Comparison of ENCODE assay signal across 11 cellular contexts in the genomic region with DNA sequence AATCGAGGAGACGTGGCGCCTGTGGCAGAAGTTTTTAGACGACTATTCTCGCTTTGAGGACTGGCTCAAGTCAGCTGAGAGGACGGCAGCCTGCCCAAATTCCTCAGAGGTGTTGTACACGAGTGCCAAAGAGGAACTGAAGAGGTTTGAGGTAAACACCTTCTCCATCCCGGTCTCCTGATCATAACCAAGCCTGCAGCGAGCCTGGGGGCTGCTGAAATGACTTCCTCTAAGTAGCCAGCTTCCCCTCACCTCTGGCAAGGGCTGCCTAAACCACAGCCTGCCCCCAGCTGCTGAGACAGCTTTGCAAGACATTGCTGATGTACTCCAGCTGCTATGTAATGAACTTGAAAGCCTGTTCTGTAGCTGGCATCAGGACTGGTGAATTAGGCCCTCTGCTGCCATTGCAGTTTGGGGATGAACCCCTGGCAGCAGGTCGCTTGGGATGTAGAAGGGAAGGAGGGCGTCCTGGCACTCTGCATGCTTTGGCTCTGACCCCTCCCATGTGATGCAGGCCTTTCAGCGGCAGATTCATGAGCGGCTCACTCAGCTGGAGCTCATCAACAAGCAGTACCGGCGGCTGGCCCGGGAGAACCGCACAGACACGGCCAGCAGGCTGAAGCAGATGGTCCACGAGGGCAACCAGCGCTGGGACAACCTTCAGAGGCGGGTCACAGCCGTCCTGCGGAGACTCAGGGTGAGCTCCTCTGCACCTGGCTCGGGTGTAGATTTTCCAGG.
A peak's percentile ranks its signal among the peaks of the same experiment; 100 is the strongest.
DNase-seq lines count a peak whose midpoint lies in the region; ATAC-seq and TF ChIP-seq lines count a peak whose summit lies in the region.
"Had no signal": no experiment of that assay in that cellular context is flagged by ENCODE, and none has a peak within 500 bp of the region (broad histone marks: within the 10 kb centered on the region; RNA-seq: fewer than 3 reads in every experiment).

No MANE protein-coding gene starts in this region.

- H3K9me3 ChIP-seq in H9 (ENCODE audit: control insufficient read depth, low read depth, low read length) (no peaks in the 10 kb centered on the region), WERI-Rb-1 (ENCODE audit: severe bottlenecking) (no peaks in the 10 kb centered on the region)

- H2BK20ac ChIP-seq in H9 (ENCODE audit: low read depth, low read length, poor library complexity, severe bottlenecking), result no peak overlapping the region

- no peak for ATAC-seq in HG03354 (IDR thresholded peaks at IDR 0.05; ENCODE audit: poor library complexity, severe bottlenecking, unreplicated experiment)
- ATAC-seq: activated CD8-positive, alpha-beta T cell treated with anti-CD3 and anti-CD28 coated beads for 36 hours had no signal

- no peak overlapping the region for H3K4ac ChIP-seq in H9 (ENCODE audit: low read depth, low read length)

- H3K4me2 ChIP-seq in H9 (ENCODE audit: insufficient read depth, insufficient read length, low read length), result no peak overlapping the region

- H3K36me3 ChIP-seq in WERI-Rb-1, result peaks cover 70% of the 10 kb centered on the region

- H3K79me1 ChIP-seq in H9 (ENCODE audit: insufficient read depth, low read depth, low read length, poor library complexity, severe bottlenecking), result no peaks in the 10 kb centered on the region

- no peak overlapping the region for H3K23ac ChIP-seq in H9 (ENCODE audit: insufficient read length, low read depth, low read length)

- no peak overlapping the region for H3T11ph ChIP-seq in H9 (ENCODE audit: low read length)

- no peak overlapping the region for H3K18ac ChIP-seq in H9 (ENCODE audit: insufficient read length, low read depth, low read length)

- no peaks in the 10 kb centered on the region for H3K27me3 Mint-ChIP-seq in H9 (ENCODE audit: low read depth)
- H3K27me3 Mint-ChIP-seq: activated CD8-positive, alpha-beta T cell treated with anti-CD3 and anti-CD28 coated beads for 36 hours had no signal

- H2BK5ac ChIP-seq in H9 (ENCODE audit: insufficient read length, low read length), result no peak overlapping the region

- H3K4me3 ChIP-seq in WERI-Rb-1 (ENCODE audit: low read depth, low read length), result no peak overlapping the region
- H3K4me3 ChIP-seq: dorsolateral prefrontal cortex had no signal

- no peaks in the 10 kb centered on the region for H3K9me3 Mint-ChIP-seq in H9
- H3K9me3 Mint-ChIP-seq: activated CD8-positive, alpha-beta T cell treated with anti-CD3 and anti-CD28 coated beads for 36 hours had no signal

- H3K27ac Mint-ChIP-seq in H9, result peak overlapping the region; percentile 44 to 55 (median 47); a peak in 2 of 7 replicates
- H3K27ac Mint-ChIP-seq: activated CD8-positive, alpha-beta T cell treated with anti-CD3 and anti-CD28 coated beads for 36 hours had no signal

- no peak overlapping the region for H4K5ac ChIP-seq in H9 (ENCODE audit: insufficient read length, low read depth, low read length)

- no peak overlapping the region for H2BK12ac ChIP-seq in H9 (ENCODE audit: insufficient read length, low read depth, low read length)

- H3K27ac ChIP-seq in H9 (ENCODE audit: insufficient read length, low read depth, low read length) (no peak overlapping the region), WERI-Rb-1 (peak overlapping the region; percentile 24; the same call in 1 of the 2 replicates)

- no peaks in the 10 kb centered on the region for H3K23me2 ChIP-seq in H9 (ENCODE audit: insufficient read length, low read depth, low read length, poor library complexity, severe bottlenecking)

- no peaks in the 10 kb centered on the region for H4K20me1 ChIP-seq in H9 (ENCODE audit: control insufficient read depth, insufficient read depth, insufficient read length)

- no peak overlapping the region for H2AFZ ChIP-seq in H9 (ENCODE audit: low read length)

- H3K4me1 Mint-ChIP-seq in H9, result peaks cover 8% of the 10 kb centered on the region in 2 experiments

- H3K27me3 ChIP-seq in H9 (ENCODE audit: insufficient read depth, low read length), result no peaks in the 10 kb centered on the region
- H3K27me3 ChIP-seq in WERI-Rb-1 (ENCODE audit: insufficient read depth, low read depth, severe bottlenecking), result no peaks in the 10 kb centered on the region
- H3K27me3 ChIP-seq: dorsolateral prefrontal cortex had no signal

- peaks cover 38 to 63% (median 55%) of the 10 kb centered on the region in 3 experiments; a peak in 6 of 7 replicates for H3K36me3 Mint-ChIP-seq in H9 (ENCODE audit: insufficient read depth in 1 of 3, low read depth in 3 of 3)

- no peaks in the 10 kb centered on the region for H3K79me2 ChIP-seq in H9 (ENCODE audit: insufficient read depth, low read length)

- H2AK5ac ChIP-seq in H9 (ENCODE audit: insufficient read length, low read length), result no peak overlapping the region

- no peak overlapping the region for H4K91ac ChIP-seq in H9 (ENCODE audit: insufficient read length, low read depth, low read length)

- no peak overlapping the region for H3K9ac ChIP-seq in H9 (ENCODE audit: extremely low read depth, insufficient read length, low read length)

- WGBS in H9 (ENCODE audit: extremely low coverage, insufficient read length, low lambda C conversion rate), result no CpG with 5 or more reads among the region's 24 CpGs

- no peak overlapping the region for H4K8ac ChIP-seq in H9 (replicated peaks; ENCODE audit: insufficient read length, low read depth, low read length)

- H3K56ac ChIP-seq in H9 (ENCODE audit: insufficient read length, low read depth, low read length), result no peak overlapping the region

- no peak overlapping the region for H3K4me3 Mint-ChIP-seq in H9
- H3K4me3 Mint-ChIP-seq: activated CD8-positive, alpha-beta T cell treated with anti-CD3 and anti-CD28 coated beads for 36 hours had no signal

- no peak overlapping the region for H2BK15ac ChIP-seq in H9 (ENCODE audit: low read depth, low read length)

- TF ChIP-seq CTCF in H9 (conservative IDR thresholded peaks at IDR 0.05) (no peak), WERI-Rb-1 (IDR thresholded peaks at IDR 0.05; ENCODE audit: low read depth, low read length) (no peak)

- no peak overlapping the region for H3K14ac ChIP-seq in H9 (ENCODE audit: insufficient read depth, low read length)

- H2BK120ac ChIP-seq in H9 (ENCODE audit: low read depth, low read length, poor library complexity, severe bottlenecking), result no peak overlapping the region

- H3K4me1 ChIP-seq in H9 (ENCODE audit: insufficient read depth, low read length), result no peaks in the 10 kb centered on the region

- DNase-seq in GM03348 (ENCODE audit: low spot score), result peak; percentile 52
- DNase-seq in H9, result no peak
- peak; percentile 73 for DNase-seq in WERI-Rb-1
- DNase-seq in midbrain (lab: John Stamatoyannopoulos, UW), result peak; percentile 17
- no peak for DNase-seq in NCI-H2081 treated with DMSO at 0.1 percent for 48 hours (lab: John Stamatoyannopoulos, UW)
- DNase-seq in SK-N-DZ (ENCODE audit: low spot score), result no peak
- DNase-seq in NCI-H82 treated with DMSO at 0.1 percent for 48 hours (lab: John Stamatoyannopoulos, UW; ENCODE audit: unreplicated experiment), result no peak
- DNase-seq: activated CD8-positive, alpha-beta T cell treated with anti-CD3 and anti-CD28 coated beads for 36 hours; NCI-H748 treated with DMSO at 0.1 percent for 48 hours had no signal

Comparison
In these comparisons a context has a peak if more than half of its experiments do, and no peak if none do; other contexts are left out.
1. DNase-seq: peak in GM03348 (single experiment), WERI-Rb-1 (single experiment) and midbrain (single experiment); none in H9 (single experiment), NCI-H2081 treated with DMSO at 0.1 percent for 48 hours (single experiment), SK-N-DZ (single experiment) and NCI-H82 treated with DMSO at 0.1 percent for 48 hours (single experiment).